In the genomic region with DNA sequence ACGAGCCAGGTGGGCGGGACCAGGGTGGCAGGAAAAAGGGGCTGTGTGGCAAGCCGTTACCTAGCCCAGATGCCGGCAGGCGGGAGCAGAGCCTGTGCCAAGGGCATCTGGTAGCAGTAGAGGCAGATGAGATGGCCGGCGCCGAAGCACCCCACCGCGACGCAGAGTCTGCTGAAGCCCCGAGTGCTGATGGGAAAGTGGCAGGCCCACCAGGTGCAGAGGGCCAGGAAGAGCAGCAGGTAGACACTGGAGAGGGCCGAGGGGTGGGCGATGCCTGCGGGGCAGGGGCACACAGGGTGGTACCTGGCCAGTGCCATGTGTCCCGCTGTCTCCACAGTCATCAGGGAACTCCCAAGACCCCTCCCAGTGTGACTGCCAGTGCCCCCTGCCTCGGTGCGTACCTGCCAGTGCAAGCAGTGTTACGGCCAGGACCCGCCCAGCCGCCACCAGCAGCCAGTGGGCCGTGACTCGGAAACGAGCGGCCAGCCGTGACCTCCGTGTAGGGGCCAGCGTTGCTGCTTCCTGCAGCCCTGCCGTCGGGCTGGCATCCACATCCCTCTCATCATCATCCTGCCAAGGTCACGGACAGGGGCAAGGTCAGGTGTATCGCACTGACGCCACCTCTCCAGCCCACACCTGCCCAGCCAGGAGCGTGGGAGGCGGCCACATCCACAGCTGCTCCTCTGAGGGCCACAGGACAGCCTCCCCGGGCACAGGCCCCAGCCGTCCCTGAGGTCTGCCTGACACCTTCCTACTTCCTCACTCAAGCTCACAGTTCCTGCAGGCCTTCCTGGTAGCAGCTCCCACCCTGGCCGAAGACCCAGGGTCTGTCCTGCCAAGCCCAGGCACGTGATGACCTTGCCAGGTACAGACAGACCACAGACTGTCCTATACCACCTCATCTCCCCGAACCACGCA, we compare ENCODE assay signal across 1 cellular context.
TF ChIP-seq lines count a peak whose summit lies in the region.

No MANE protein-coding gene starts in this region.

TF ChIP-seq in HCT116, 20 proteins besides CTCF, POLR2A, EP300 and RAD21 (continued from another document):
- TF ChIP-seq EZH2phosphoT487 (IDR thresholded peaks at IDR 0.05; ENCODE audit: borderline replicate concordance) (no peak), TCF7L2 (IDR thresholded peaks at IDR 0.05; ENCODE audit: borderline replicate concordance, extremely low read depth, insufficient read depth, insufficient read length) (no peak), ZFX (IDR thresholded peaks at IDR 0.05) (no peak), JUND (IDR thresholded peaks at IDR 0.05) (no peak), SP1 (IDR thresholded peaks at IDR 0.05; ENCODE audit: low read depth) (no peak), EZH2 (IDR thresholded peaks at IDR 0.05) (no peak), CEBPB (IDR thresholded peaks at IDR 0.05; ENCODE audit: low read depth) (no peak), POLR2AphosphoS5 (IDR thresholded peaks at IDR 0.05; ENCODE audit: low read depth, low read length) (no peak; the same call in 1 of the 2 replicates), ELF1 (IDR thresholded peaks at IDR 0.05; ENCODE audit: borderline replicate concordance, low read depth) (no peak), ZNF274 (IDR thresholded peaks at IDR 0.05; ENCODE audit: low read depth, low read length) (no peak), SIN3A (IDR thresholded peaks at IDR 0.05; ENCODE audit: low read depth) (no peak), EGR1 (IDR thresholded peaks at IDR 0.05; ENCODE audit: low read depth) (no peak)
- TF ChIP-seq, protein P1, sequence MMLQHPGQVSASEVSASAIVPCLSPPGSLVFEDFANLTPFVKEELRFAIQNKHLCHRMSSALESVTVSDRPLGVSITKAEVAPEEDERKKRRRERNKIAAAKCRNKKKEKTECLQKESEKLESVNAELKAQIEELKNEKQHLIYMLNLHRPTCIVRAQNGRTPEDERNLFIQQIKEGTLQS (IDR thresholded peaks at IDR 0.05): no peak
- TF ChIP-seq, protein P2, sequence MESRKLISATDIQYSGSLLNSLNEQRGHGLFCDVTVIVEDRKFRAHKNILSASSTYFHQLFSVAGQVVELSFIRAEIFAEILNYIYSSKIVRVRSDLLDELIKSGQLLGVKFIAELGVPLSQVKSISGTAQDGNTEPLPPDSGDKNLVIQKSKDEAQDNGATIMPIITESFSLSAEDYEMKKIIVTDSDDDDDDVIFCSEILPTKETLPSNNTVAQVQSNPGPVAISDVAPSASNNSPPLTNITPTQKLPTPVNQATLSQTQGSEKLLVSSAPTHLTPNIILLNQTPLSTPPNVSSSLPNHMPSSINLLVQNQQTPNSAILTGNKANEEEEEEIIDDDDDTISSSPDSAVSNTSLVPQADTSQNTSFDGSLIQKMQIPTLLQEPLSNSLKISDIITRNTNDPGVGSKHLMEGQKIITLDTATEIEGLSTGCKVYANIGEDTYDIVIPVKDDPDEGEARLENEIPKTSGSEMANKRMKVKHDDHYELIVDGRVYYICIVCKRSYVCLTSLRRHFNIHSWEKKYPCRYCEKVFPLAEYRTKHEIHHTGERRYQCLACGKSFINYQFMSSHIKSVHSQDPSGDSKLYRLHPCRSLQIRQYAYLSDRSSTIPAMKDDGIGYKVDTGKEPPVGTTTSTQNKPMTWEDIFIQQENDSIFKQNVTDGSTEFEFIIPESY (IDR thresholded peaks at IDR 0.05; ENCODE audit: extremely low read depth, insufficient replicate concordance, low read length): no peak
- TF ChIP-seq, protein P3, sequence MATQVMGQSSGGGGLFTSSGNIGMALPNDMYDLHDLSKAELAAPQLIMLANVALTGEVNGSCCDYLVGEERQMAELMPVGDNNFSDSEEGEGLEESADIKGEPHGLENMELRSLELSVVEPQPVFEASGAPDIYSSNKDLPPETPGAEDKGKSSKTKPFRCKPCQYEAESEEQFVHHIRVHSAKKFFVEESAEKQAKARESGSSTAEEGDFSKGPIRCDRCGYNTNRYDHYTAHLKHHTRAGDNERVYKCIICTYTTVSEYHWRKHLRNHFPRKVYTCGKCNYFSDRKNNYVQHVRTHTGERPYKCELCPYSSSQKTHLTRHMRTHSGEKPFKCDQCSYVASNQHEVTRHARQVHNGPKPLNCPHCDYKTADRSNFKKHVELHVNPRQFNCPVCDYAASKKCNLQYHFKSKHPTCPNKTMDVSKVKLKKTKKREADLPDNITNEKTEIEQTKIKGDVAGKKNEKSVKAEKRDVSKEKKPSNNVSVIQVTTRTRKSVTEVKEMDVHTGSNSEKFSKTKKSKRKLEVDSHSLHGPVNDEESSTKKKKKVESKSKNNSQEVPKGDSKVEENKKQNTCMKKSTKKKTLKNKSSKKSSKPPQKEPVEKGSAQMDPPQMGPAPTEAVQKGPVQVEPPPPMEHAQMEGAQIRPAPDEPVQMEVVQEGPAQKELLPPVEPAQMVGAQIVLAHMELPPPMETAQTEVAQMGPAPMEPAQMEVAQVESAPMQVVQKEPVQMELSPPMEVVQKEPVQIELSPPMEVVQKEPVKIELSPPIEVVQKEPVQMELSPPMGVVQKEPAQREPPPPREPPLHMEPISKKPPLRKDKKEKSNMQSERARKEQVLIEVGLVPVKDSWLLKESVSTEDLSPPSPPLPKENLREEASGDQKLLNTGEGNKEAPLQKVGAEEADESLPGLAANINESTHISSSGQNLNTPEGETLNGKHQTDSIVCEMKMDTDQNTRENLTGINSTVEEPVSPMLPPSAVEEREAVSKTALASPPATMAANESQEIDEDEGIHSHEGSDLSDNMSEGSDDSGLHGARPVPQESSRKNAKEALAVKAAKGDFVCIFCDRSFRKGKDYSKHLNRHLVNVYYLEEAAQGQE (IDR thresholded peaks at IDR 0.05; ENCODE audit: low read depth): no peak
